9 cellular contexts compared by ENCODE assay signal in genomic region chr3:193869221-193870201, GRCh38.
A peak's percentile ranks its signal among the peaks of the same experiment; 100 is the strongest.
DNase-seq lines count a peak whose midpoint lies in the region; ATAC-seq and TF ChIP-seq lines count a peak whose summit lies in the region.
"Had no signal": no experiment of that assay in that cellular context is flagged by ENCODE, and none has a peak within 500 bp of the region (broad histone marks: within the 10 kb centered on the region; RNA-seq: fewer than 3 reads in every experiment).

No MANE protein-coding gene starts in this region.

- no peaks in the 10 kb centered on the region for H3K79me2 ChIP-seq in SK-N-SH (ENCODE audit: insufficient read depth)

- in situ Hi-C loops in GM13976 (cut with MboI; ENCODE audit: low sequenced_read_pairs, unreplicated experiment) = no loop called here

- no peak overlapping the region for H3K4me2 ChIP-seq in SK-N-SH

- no peak for TF ChIP-seq CTCF in GM13976 (IDR thresholded peaks at IDR 0.05; ENCODE audit: borderline replicate concordance, control extremely low read depth, extremely low read depth, insufficient read depth, missing control alignments)
- TF ChIP-seq CTCF in SK-N-SH (IDR thresholded peaks at IDR 0.05) = no peak
- no peak for TF ChIP-seq CTCF in fibroblast of the aortic adventitia (IDR thresholded peaks at IDR 0.05; ENCODE audit: insufficient read depth, low read length)
- no peak for TF ChIP-seq CTCF in ovary (IDR thresholded peaks at IDR 0.05)

- H3K4me3 ChIP-seq in SK-N-SH (ENCODE audit: low read depth in 2 of 2, low read length in 1 of 2) (no peak overlapping the region), fibroblast of the aortic adventitia (ENCODE audit: low read depth, low read length) (no peak overlapping the region), ovary (no peak overlapping the region)
- H3K4me3 ChIP-seq: Peyer's patch had no signal

- DNase-seq in GM13976 (ENCODE audit: low spot score) (peak; percentile 45), SK-N-SH (peak; percentile 32), fibroblast of the aortic adventitia (ENCODE audit: low read depth) (peak; percentile 52), ovary (peak in 3 of 5 donors; percentile 24 to 52 (median 51)), activated gamma-delta T cell treated with Interleukin-2 at 50 U/mL for 16 hours (no peak), NCI-H2171 (lab: John Stamatoyannopoulos, UW) (no peak), NCI-H1105 treated with DMSO at 0.1 percent for 48 hours (lab: John Stamatoyannopoulos, UW) (no peak)

- H3K9ac ChIP-seq in SK-N-SH = no peak overlapping the region

- CTCF ChIA-PET in SK-N-SH (lab: Yijun Ruan, JAX) = no interaction called here

- no peaks in the 10 kb centered on the region for H3K27me3 ChIP-seq in SK-N-SH (ENCODE audit: insufficient read depth)
- no peaks in the 10 kb centered on the region for H3K27me3 ChIP-seq in ovary
- H3K27me3 ChIP-seq: Peyer's patch had no signal

- H2AFZ ChIP-seq in SK-N-SH (ENCODE audit: low read depth) = no peak overlapping the region

- no peak overlapping the region for H3K27ac ChIP-seq in SK-N-SH (ENCODE audit: low read depth in 2 of 2, low read length in 1 of 2)
- H3K27ac ChIP-seq in ovary = no peak overlapping the region
- H3K27ac ChIP-seq: Peyer's patch had no signal

- TF ChIP-seq POLR2A in ovary (IDR thresholded peaks at IDR 0.05) = no peak

- no peaks in the 10 kb centered on the region for H4K20me1 ChIP-seq in SK-N-SH (ENCODE audit: insufficient read depth)

- no peaks in the 10 kb centered on the region for H3K9me2 ChIP-seq in SK-N-SH

- no peak for TF ChIP-seq RAD21 in SK-N-SH (IDR thresholded peaks at IDR 0.05; ENCODE audit: low read length)

- no peak for ATAC-seq in HG03520 (IDR thresholded peaks at IDR 0.05; ENCODE audit: unreplicated experiment)

- H3K36me3 ChIP-seq in SK-N-SH (replicated peaks in 1 of 2; ENCODE audit: control insufficient read depth in 1 of 2, insufficient read depth in 2 of 2, low read length in 1 of 2) = no peaks in the 10 kb centered on the region
- no peaks in the 10 kb centered on the region for H3K36me3 ChIP-seq in ovary
- H3K36me3 ChIP-seq: Peyer's patch had no signal

- H3K9me3 ChIP-seq in SK-N-SH (no peaks in the 10 kb centered on the region), ovary (no peaks in the 10 kb centered on the region)
- H3K9me3 ChIP-seq: Peyer's patch had no signal

- peaks cover 0 to 10% of the 10 kb centered on the region in 2 experiments; a peak in 1 of 4 replicates for H3K4me1 ChIP-seq in SK-N-SH (ENCODE audit: control insufficient read depth in 1 of 2, insufficient read depth in 2 of 2, low read depth in 1 of 2, low read length in 1 of 2)
- H3K4me1 ChIP-seq in ovary (ENCODE audit: insufficient read depth) = peaks cover 2% of the 10 kb centered on the region

- TF ChIP-seq EP300 in SK-N-SH (IDR thresholded peaks at IDR 0.05; ENCODE audit: borderline replicate concordance in 1 of 2, low read depth in 1 of 2, low read length in 1 of 2) (no peak), ovary (IDR thresholded peaks at IDR 0.05) (no peak)

- POLR2A ChIA-PET in SK-N-SH (lab: Yijun Ruan, JAX) = no interaction called here

- intact Hi-C loops in ovary (cut with DNase I) = no loop called here

- 78% methylated on average over 49 of the region's 71 CpGs for WGBS in SK-N-SH (ENCODE audit: low lambda C conversion rate)
- 44 to 53% (median 52%) methylated on average over 68 to 71 of the region's 71 CpGs for WGBS in ovary, 3 donors

- H3F3A ChIP-seq in SK-N-SH (replicated peaks; ENCODE audit: insufficient read depth) = no peaks in the 10 kb centered on the region

TF ChIP-seq in SK-N-SH, 30 proteins besides CTCF, POLR2A, EP300 and RAD21:
- TF ChIP-seq FOSL2 (IDR thresholded peaks at IDR 0.05; ENCODE audit: borderline replicate concordance, low read depth) (peak; percentile 28; the same call in 1 of the 2 replicates), JUND (IDR thresholded peaks at IDR 0.05) (0 out of 2 replicates have a peak, but pooled peaks have one; percentile 9), MAX (IDR thresholded peaks at IDR 0.05; ENCODE audit: low read depth) (no peak)
TF ChIP-seq in SK-N-SH: peak in this region for 2.

Comparison
In these comparisons a context has a peak if more than half of its experiments do, and no peak if none do; other contexts are left out.
1. DNase-seq: peak in GM13976 (single experiment), SK-N-SH (single experiment), fibroblast of the aortic adventitia (single experiment) and ovary (3 of 5); none in activated gamma-delta T cell treated with Interleukin-2 at 50 U/mL for 16 hours (single experiment), NCI-H2171 (single experiment) and NCI-H1105 treated with DMSO at 0.1 percent for 48 hours (single experiment).